ENCODE assay signal across 30 cellular contexts in the genomic region with DNA sequence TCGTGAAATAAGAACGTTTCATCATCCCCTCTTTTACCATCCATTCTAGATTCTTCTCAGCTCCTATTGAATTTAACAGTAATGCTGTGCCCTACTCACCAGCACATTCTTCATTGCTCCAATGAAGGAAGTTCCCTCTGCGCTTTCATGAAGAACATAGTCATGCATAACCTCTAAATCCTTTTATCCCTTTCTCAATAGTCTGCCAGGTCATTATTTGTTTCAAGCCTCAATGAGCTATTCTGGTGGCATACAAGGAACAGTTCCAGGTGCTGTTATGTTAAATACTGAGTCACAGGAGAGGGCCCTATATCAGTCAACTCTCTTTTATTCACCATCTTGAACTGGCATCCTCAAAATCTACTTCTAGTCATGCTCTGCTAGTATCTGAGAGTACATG.
DNase-seq lines count a peak whose midpoint lies in the region; ATAC-seq lines count a peak whose summit lies in the region.
"Had no signal": no experiment of that assay in that cellular context is flagged by ENCODE, and none has a peak within 500 bp of the region (broad histone marks: within the 10 kb centered on the region; RNA-seq: fewer than 3 reads in every experiment).

No MANE protein-coding gene starts in this region.

- peak; percentile 6 for DNase-seq in DMS53 (lab: John Stamatoyannopoulos, UW)
- no peak for DNase-seq in DMS53 treated with DMSO at 0.1 percent for 48 hours (lab: John Stamatoyannopoulos, UW; ENCODE audit: unreplicated experiment)
- DNase-seq in epithelial cell of prostate (ENCODE audit: low read depth, low spot score), result peak; percentile 8
- DNase-seq in Ammon's horn (ENCODE audit: low spot score), result no peak
- DNase-seq: 8988T; ACHN; AML-193; BE2C; C1 segment of cervical spinal cord; Caco-2; Calu3; CD4-positive, alpha-beta memory T cell; CD4-positive, alpha-beta T cell; CD4-positive, CD25-positive, alpha-beta regulatory T cell; CD8-positive, alpha-beta memory T cell; CD8-positive, alpha-beta T cell; COR-L47; DMS 273 treated with DMSO at 0.1 percent for 48 hours; DMS153; DMS79; DMS79 treated with DMSO at 0.1 percent for 48 hours; DND-41; EL had no signal

- peak; percentile 90 for ATAC-seq in esophagus mucosa
- ATAC-seq in GM18511 (IDR thresholded peaks at IDR 0.05; ENCODE audit: unreplicated experiment), result no peak
- ATAC-seq: A549; CD8-positive, alpha-beta T cell had no signal

- no peak overlapping the region for H3K27ac ChIP-seq in epithelial cell of prostate
- H3K27ac ChIP-seq: 22Rv1; A549; BLaER1; BLaER1 treated with 17β-estradiol and CSF1 and Interleukin-3, amounts not matched to agents 10 nM and 100 nM; C4-2B had no signal

Comparison
In these comparisons a context has a peak if more than half of its experiments do, and no peak if none do; other contexts are left out.
1. DNase-seq: peak in DMS53 (single experiment) and epithelial cell of prostate (single experiment); none in DMS53 treated with DMSO at 0.1 percent for 48 hours (single experiment) and Ammon's horn (single experiment).